In the genomic region with DNA sequence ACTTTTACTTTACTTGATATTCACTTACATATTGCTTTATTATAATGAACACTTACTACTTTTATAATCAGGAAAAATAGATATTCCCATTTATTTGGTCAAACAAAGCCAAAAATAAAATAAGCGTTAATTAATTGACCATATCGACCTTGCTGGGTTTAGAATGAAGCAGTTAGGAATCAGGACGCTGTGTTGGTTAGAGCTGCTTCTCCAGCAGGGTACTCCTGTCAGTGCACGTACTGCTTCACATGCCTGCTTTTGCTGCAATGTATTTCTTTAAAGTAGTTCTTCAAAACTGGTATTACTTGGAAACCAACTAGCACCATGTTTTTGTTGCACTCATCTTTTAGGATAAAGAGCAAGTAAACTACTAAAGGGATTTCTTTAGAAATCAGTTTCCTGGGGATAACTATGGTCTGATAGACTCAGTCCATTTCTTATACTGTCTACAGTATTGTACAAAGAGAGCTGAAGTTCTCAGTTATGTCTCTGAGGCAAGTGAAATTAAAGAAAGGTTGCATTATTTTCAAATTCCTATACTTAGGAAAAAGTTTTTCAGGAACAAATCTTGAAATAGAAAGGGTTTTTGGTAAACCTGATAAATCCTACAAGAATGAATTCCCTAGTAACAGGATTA, we compare ENCODE assay signal across 20 cellular contexts. TPM values are rescaled to one million over a fixed set of nuclear protein-coding genes. Genes with fewer than 3 reads are reported as not detected.
DNase-seq lines count a peak whose midpoint lies in the region; ATAC-seq, FAIRE-seq and TF ChIP-seq lines count a peak whose summit lies in the region.
"Had no signal": no experiment of that assay in that cellular context is flagged by ENCODE, and none has a peak within 500 bp of the region (broad histone marks: within the 10 kb centered on the region; RNA-seq: fewer than 3 reads in every experiment).

No MANE protein-coding gene starts in this region.

- H3K9me3 ChIP-seq in CD4-positive, alpha-beta T cell (ENCODE audit: control insufficient read depth, low read length) = no peaks in the 10 kb centered on the region
- 0 out of 2 replicates have a peak, but pooled peaks cover 2% of the 10 kb centered on the region for H3K9me3 ChIP-seq in K562 (replicated peaks; ENCODE audit: control insufficient read depth, insufficient read depth, low read depth, low read length)

- no peak for TF ChIP-seq CTCF in CD4-positive, alpha-beta T cell (IDR thresholded peaks at IDR 0.05)
- TF ChIP-seq CTCF in K562 (IDR thresholded peaks at IDR 0.05 in 2 of 3, conservative IDR thresholded peaks at IDR 0.05 in 1 of 3; ENCODE audit: insufficient read depth in 2 of 3, low read depth in 1 of 3, low read length in 3 of 3) = no peak

- WGBS in K562 (ENCODE audit: insufficient coverage, low coverage, missing lambda C conversion rate) = 77% methylated on average over 4 of the region's 4 CpGs

- no peak for FAIRE-seq in K562 (lab: Jason Lieb, UNC)
- FAIRE-seq: GM12891, HTR-8/SVneo had no signal

- TF ChIP-seq POLR2A in K562 (conservative IDR thresholded peaks at IDR 0.05) = peak; percentile 27; the same call in 1 of the 2 replicates

- H2AFZ ChIP-seq in K562 (ENCODE audit: low read depth, low read length) = no peak overlapping the region

- peaks cover 77% of the 10 kb centered on the region for H3K79me2 ChIP-seq in K562 (ENCODE audit: control insufficient read depth, insufficient read depth, low read length)

- H3K9me1 ChIP-seq in K562 (ENCODE audit: control insufficient read depth, insufficient read depth, low read length) = no peaks in the 10 kb centered on the region

- no peak for TF ChIP-seq EP300 in K562 (IDR thresholded peaks at IDR 0.05; ENCODE audit: low read length)

- H3K9me3 Mint-ChIP-seq in activated CD4-positive, alpha-beta memory T cell treated with anti-CD3 and anti-CD28 coated beads for 36 hours = no peaks in the 10 kb centered on the region
- H3K9me3 Mint-ChIP-seq in activated CD4-positive, alpha-beta memory T cell treated with anti-CD3 and anti-CD28 coated beads, Interleukin-2, amount 10 ng/mL, durations not matched to agents 7 days and 5 days = no peaks in the 10 kb centered on the region
- H3K9me3 Mint-ChIP-seq in CD4-positive, alpha-beta T cell = no peaks in the 10 kb centered on the region
- no peaks in the 10 kb centered on the region for H3K9me3 Mint-ChIP-seq in T-cell
- H3K9me3 Mint-ChIP-seq: CD14-positive monocyte had no signal

- H3K9ac ChIP-seq in K562 (ENCODE audit: insufficient read depth in 1 of 2, low read depth in 2 of 2, low read length in 2 of 2) = peak overlapping the region in 1 of 2 experiments; percentile 20; a peak in 2 of 4 replicates

- BruUV-seq in K562 (replicated peaks; lab: Mats Ljungman, UMichigan) = no TSS peak

- H4K20me1 ChIP-seq in K562 (replicated peaks; ENCODE audit: control insufficient read depth, insufficient read depth, low read length) = no peaks in the 10 kb centered on the region

- H3K27me3 ChIP-seq in CD4-positive, alpha-beta T cell (ENCODE audit: control insufficient read depth, insufficient read depth, low read length) = no peaks in the 10 kb centered on the region
- no peaks in the 10 kb centered on the region for H3K27me3 ChIP-seq in K562 (ENCODE audit: control insufficient read depth in 2 of 2, insufficient read depth in 2 of 2, low read length in 2 of 2)

- H3K27ac ChIP-seq in CD4-positive, alpha-beta T cell (ENCODE audit: low read depth, low read length) = no peak overlapping the region
- H3K27ac ChIP-seq in K562 (ENCODE audit: extremely low read depth, low read depth, low read length) = 0 out of 3 replicates have a peak overlapping the region, but pooled peaks have one; percentile 19

- H3K27me3 Mint-ChIP-seq in activated CD4-positive, alpha-beta memory T cell treated with anti-CD3 and anti-CD28 coated beads for 36 hours = no peaks in the 10 kb centered on the region
- peaks cover 4% of the 10 kb centered on the region for H3K27me3 Mint-ChIP-seq in activated CD4-positive, alpha-beta memory T cell treated with anti-CD3 and anti-CD28 coated beads, Interleukin-2, amount 10 ng/mL, durations not matched to agents 7 days and 5 days
- H3K27me3 Mint-ChIP-seq in CD4-positive, alpha-beta T cell = no peaks in the 10 kb centered on the region
- H3K27me3 Mint-ChIP-seq in T-cell = no peaks in the 10 kb centered on the region

- in situ Hi-C loops in K562 (cut with MboI) = no loop called here

- peaks cover 3 to 22% of the 10 kb centered on the region in 2 experiments; a peak in 4 of 5 replicates for H3K4me1 ChIP-seq in K562 (replicated peaks in 1 of 2; ENCODE audit: control insufficient read depth in 2 of 2, insufficient read depth in 2 of 2, low read length in 2 of 2)

- ATAC-seq in CD4-positive, alpha-beta T cell (ENCODE audit: poor library complexity) = peak; percentile 43
- ATAC-seq in T-cell (replicated peaks in 1 of 4) (peak in 1 of 4 experiments; percentile 55), K562 (peak; percentile 34), GM21786 (IDR thresholded peaks at IDR 0.05; ENCODE audit: unreplicated experiment) (no peak)
- ATAC-seq: HCT116 had no signal

- DNase-seq in activated CD4-positive, alpha-beta memory T cell treated with anti-CD3 and anti-CD28 coated beads for 36 hours = no peak
- DNase-seq in activated CD4-positive, alpha-beta memory T cell treated with anti-CD3 and anti-CD28 coated beads, Interleukin-2, amount 10 ng/mL, durations not matched to agents 7 days and 5 days = no peak
- no peak for DNase-seq in CD4-positive, alpha-beta T cell
- DNase-seq in T-cell (no peak), K562 (ENCODE audit: extremely low read depth in 1 of 4, low spot score in 3 of 4) (no peak), GDM1 (lab: John Stamatoyannopoulos, UW) (no peak)
- DNase-seq: DMS79; NCI-H1048; NCI-H146; NCI-H226; NCI-H526; NK-92 treated with Interleukin-12 subunit alpha and Interleukin-12 subunit beta, amount 100 ng/mL, for 24 hours had no signal

- CTCF ChIA-PET in activated CD4-positive, alpha-beta memory T cell treated with anti-CD3 and anti-CD28 coated beads for 36 hours (lab: Charles Lee) = interaction anchor here (2.1 kb wide), 2 partner anchors 25 to 106 kb away, joined by 6 to 10 read pairs; no protein-coding TSS in a partner anchor
- CTCF ChIA-PET in activated CD4-positive, alpha-beta memory T cell treated with anti-CD3 and anti-CD28 coated beads, Interleukin-2, amount 10 ng/mL, durations not matched to agents 7 days and 5 days (lab: Charles Lee) = interaction anchor here (1.6 to 1.7 kb wide), 3 partner anchors 13 to 78 kb away, joined by 3 to 6 read pairs (median 4); no protein-coding TSS in a partner anchor
- CTCF ChIA-PET in CD4-positive, alpha-beta T cell (lab: Charles Lee) = interaction anchor here (0.9 to 2.0 kb wide), 4 partner anchors 11 to 117 kb away, joined by 3 to 5 read pairs (median 4); a partner anchor contains a TSS
- CTCF ChIA-PET in T-cell (lab: Charles Lee) = interaction anchor here in 1 of 2 donors (0.5 to 1.2 kb wide), 2 partner anchors 95 to 106 kb away, joined by 3 read pairs; no protein-coding TSS in a partner anchor
- CTCF ChIA-PET in K562 (lab: Yijun Ruan, JAX; ENCODE audit: low intra/inter-chr PET ratio) = no interaction called here

- H3K4me3 ChIP-seq in K562 = peak overlapping the region; percentile 7; the same call in 1 of the 2 replicates

- intact Hi-C loops in activated CD4-positive, alpha-beta memory T cell treated with anti-CD3 and anti-CD28 coated beads for 36 hours (cut with micrococcal nuclease) = loop anchor here (10.0 kb wide), 1 partner anchor 866 kb away; a partner anchor contains a TSS
- intact Hi-C loops in CD4-positive, alpha-beta T cell (cut with DNase I, micrococcal nuclease) = no loop called here
- intact Hi-C loops in K562 (cut with micrococcal nuclease) = no loop called here

- no peaks in the 10 kb centered on the region for H3K36me3 Mint-ChIP-seq in activated CD4-positive, alpha-beta memory T cell treated with anti-CD3 and anti-CD28 coated beads for 36 hours
- no peaks in the 10 kb centered on the region for H3K36me3 Mint-ChIP-seq in activated CD4-positive, alpha-beta memory T cell treated with anti-CD3 and anti-CD28 coated beads, Interleukin-2, amount 10 ng/mL, durations not matched to agents 7 days and 5 days (ENCODE audit: low read depth)
- H3K36me3 Mint-ChIP-seq in CD4-positive, alpha-beta T cell (ENCODE audit: low read depth) = no peaks in the 10 kb centered on the region
- H3K36me3 Mint-ChIP-seq in T-cell = no peaks in the 10 kb centered on the region
- H3K36me3 Mint-ChIP-seq: CD14-positive monocyte had no signal

- no peak for TF ChIP-seq RAD21 in K562 (CRISPR knock-in tag; conservative IDR thresholded peaks at IDR 0.05 in 1 of 2, IDR thresholded peaks at IDR 0.05 in 1 of 2)

- peak overlapping the region; percentile 16 for H3K4me3 Mint-ChIP-seq in activated CD4-positive, alpha-beta memory T cell treated with anti-CD3 and anti-CD28 coated beads for 36 hours
- H3K4me3 Mint-ChIP-seq in activated CD4-positive, alpha-beta memory T cell treated with anti-CD3 and anti-CD28 coated beads, Interleukin-2, amount 10 ng/mL, durations not matched to agents 7 days and 5 days = no peak overlapping the region
- peak overlapping the region; percentile 74 for H3K4me3 Mint-ChIP-seq in CD4-positive, alpha-beta T cell
- H3K4me3 Mint-ChIP-seq in T-cell = peak overlapping the region; percentile 37 to 59 (median 55)
- H3K4me3 Mint-ChIP-seq: CD14-positive monocyte had no signal

- peaks cover 81% of the 10 kb centered on the region for H3K36me3 ChIP-seq in K562 (ENCODE audit: control insufficient read depth, insufficient read depth, low read length)

- H3K4me1 Mint-ChIP-seq in activated CD4-positive, alpha-beta memory T cell treated with anti-CD3 and anti-CD28 coated beads for 36 hours (ENCODE audit: low read depth) = peaks cover 37% of the 10 kb centered on the region
- peaks cover 24% of the 10 kb centered on the region for H3K4me1 Mint-ChIP-seq in activated CD4-positive, alpha-beta memory T cell treated with anti-CD3 and anti-CD28 coated beads, Interleukin-2, amount 10 ng/mL, durations not matched to agents 7 days and 5 days
- peaks cover 61% of the 10 kb centered on the region for H3K4me1 Mint-ChIP-seq in CD4-positive, alpha-beta T cell (ENCODE audit: low read depth)
- H3K4me1 Mint-ChIP-seq in T-cell = peaks cover 44 to 48% (median 47%) of the 10 kb centered on the region in 3 donors

- H3K4me2 ChIP-seq in K562 (ENCODE audit: insufficient read depth, low read length) = peak overlapping the region; percentile 73

- H3K27ac Mint-ChIP-seq in activated CD4-positive, alpha-beta memory T cell treated with anti-CD3 and anti-CD28 coated beads for 36 hours = no peak overlapping the region
- H3K27ac Mint-ChIP-seq in activated CD4-positive, alpha-beta memory T cell treated with anti-CD3 and anti-CD28 coated beads, Interleukin-2, amount 10 ng/mL, durations not matched to agents 7 days and 5 days = no peak overlapping the region
- peak overlapping the region; percentile 86 for H3K27ac Mint-ChIP-seq in CD4-positive, alpha-beta T cell
- H3K27ac Mint-ChIP-seq in T-cell = peak overlapping the region; percentile 72 to 97

- POLR2A ChIA-PET in activated CD4-positive, alpha-beta memory T cell treated with anti-CD3 and anti-CD28 coated beads for 36 hours (lab: Charles Lee) = no interaction called here
- POLR2A ChIA-PET in activated CD4-positive, alpha-beta memory T cell treated with anti-CD3 and anti-CD28 coated beads, Interleukin-2, amount 10 ng/mL, durations not matched to agents 7 days and 5 days (lab: Charles Lee) = interaction anchor here (1.6 to 1.7 kb wide), 2 partner anchors 14 to 54 kb away, joined by 4 to 9 read pairs; a partner anchor contains a TSS
- POLR2A ChIA-PET in CD4-positive, alpha-beta T cell (lab: Charles Lee) = interaction anchor here (1.2 to 3.6 kb wide), 5 partner anchors 10 to 232 kb away, joined by 3 to 17 read pairs (median 4); a partner anchor contains a TSS
- POLR2A ChIA-PET in T-cell (lab: Charles Lee) = interaction anchor here in 1 of 2 donors (0.6 to 0.7 kb wide), 2 partner anchors 34 to 257 kb away, joined by 3 read pairs; no protein-coding TSS in a partner anchor
- POLR2A ChIA-PET in K562 (lab: Yijun Ruan, JAX) = interaction anchor here (0.7 to 1.9 kb wide), 4 partner anchors 14 to 998 kb away, joined by 3 to 8 read pairs (median 4); no protein-coding TSS in a partner anchor

RNA-seq across cellular contexts. Expression of a gene that starts 6.8 kb away (rescaled TPM):
- total RNA-seq in activated CD4-positive, alpha-beta memory T cell treated with anti-CD3 and anti-CD28 coated beads for 36 hours = 10 to 100 TPM; 13.3 to 13.4 TPM
- total RNA-seq in activated CD4-positive, alpha-beta memory T cell treated with anti-CD3 and anti-CD28 coated beads, Interleukin-2, amount 10 ng/mL, durations not matched to agents 7 days and 5 days = 10 to 100 TPM; 25.4 to 27.4 TPM
- 10 to 100 TPM; 42.8 to 45.8 TPM for total RNA-seq in CD4-positive, alpha-beta T cell
- total RNA-seq in T-cell = 10 to 100 TPM; 38.8 to 47.4 (median 44.7) TPM
- 9.3 and 20.1 TPM in 2 replicates for total RNA-seq in K562 (2011; cell fraction: chromatin; rRNA removed; ENCODE audit: low replicate concordance)
- total RNA-seq in K562 (2011; cell fraction: nucleolus; rRNA removed) = 6.6 and 6.7 TPM in 2 replicates
- 8.8 and 9.2 TPM in 2 replicates for total RNA-seq in K562 (2011; cell fraction: nucleoplasm; rRNA removed)
- total RNA-seq in K562 (2014; rRNA removed) = 16.2 and 16.7 TPM in 2 replicates
- total RNA-seq in K562 (2014; rRNA removed; fragmentation: Illumina TruSeq; extraction: Trizol) = 16.2 and 18.4 TPM in 2 replicates
- 22.4 and 22.9 TPM in 2 replicates for total RNA-seq in K562 (2015; rRNA removed; fragmentation: Illumina TruSeq; extraction: Trizol)
- total RNA-seq in K562 (2021) = 12.2 and 12.5 TPM in 2 replicates
- 14.2 and 16.3 TPM in 2 replicates for polyA plus RNA-seq in K562 (2011; rRNA removed)
- 8.2 and 12.4 TPM in 2 replicates for polyA plus RNA-seq in K562 (2011; cell fraction: cytosol; rRNA removed)
- polyA plus RNA-seq in K562 (2011; cell fraction: nucleus; rRNA removed) = 10.3 and 14.4 TPM in 2 replicates
- 8.9 and 10.4 TPM in 2 replicates for polyA plus RNA-seq in K562 (2012)
- polyA plus RNA-seq in K562 (2014; fragmentation: Illumina TruSeq; extraction: Trizol) = 17.2 and 20.0 TPM in 2 replicates
- 10 to 100 TPM in 1 of 2 experiments, 1 to 10 TPM in 1; 5.6 to 12.8 TPM for polyA plus RNA-seq in K562 (2014; fragmentation: Nextera tagmentation; extraction: Ambion mirVana)
- 17.2 and 18.4 TPM in 2 replicates for polyA plus RNA-seq in K562 (2014; rRNA removed)
- 23.2 and 23.8 TPM in 2 replicates for polyA minus RNA-seq in K562 (2011; rRNA and poly(A)+ RNA removed)
- 5.8 and 8.6 TPM in 2 replicates for polyA minus RNA-seq in K562 (2011; cell fraction: cytosol; rRNA and poly(A)+ RNA removed)
- 5.1 and 8.1 TPM in 2 replicates for polyA minus RNA-seq in K562 (2011; cell fraction: nucleus; rRNA and poly(A)+ RNA removed)

RNA-seq across cellular contexts. Expression of a gene that starts 8.9 kb away (rescaled TPM):
- under 1 TPM; 0.69 to 0.99 TPM for total RNA-seq in activated CD4-positive, alpha-beta memory T cell treated with anti-CD3 and anti-CD28 coated beads for 36 hours
- under 1 TPM; 0.53 to 0.83 TPM for total RNA-seq in activated CD4-positive, alpha-beta memory T cell treated with anti-CD3 and anti-CD28 coated beads, Interleukin-2, amount 10 ng/mL, durations not matched to agents 7 days and 5 days
- under 1 TPM; 0.30 to 0.34 TPM for total RNA-seq in CD4-positive, alpha-beta T cell
- total RNA-seq in T-cell = 1 to 10 TPM; 1.3 to 3.7 (median 1.7) TPM
- 11.3 and 87.8 TPM in 2 replicates for total RNA-seq in K562 (2011; cell fraction: chromatin; rRNA removed; ENCODE audit: low replicate concordance)
- 10.7 and 21.2 TPM in 2 replicates for total RNA-seq in K562 (2011; cell fraction: nucleolus; rRNA removed)
- 28.6 and 33.8 TPM in 2 replicates for total RNA-seq in K562 (2011; cell fraction: nucleoplasm; rRNA removed)
- total RNA-seq in K562 (2014; rRNA removed) = 107 and 116 TPM in 2 replicates
- 182 and 209 TPM in 2 replicates for total RNA-seq in K562 (2014; rRNA removed; fragmentation: Illumina TruSeq; extraction: Trizol)
- total RNA-seq in K562 (2015; rRNA removed; fragmentation: Illumina TruSeq; extraction: Trizol) = 54.3 and 56.3 TPM in 2 replicates
- 101 and 104 TPM in 2 replicates for total RNA-seq in K562 (2021)
- polyA plus RNA-seq in K562 (2011; rRNA removed) = 104 and 197 TPM in 2 replicates
- polyA plus RNA-seq in K562 (2011; cell fraction: cytosol; rRNA removed) = 25.0 and 35.1 TPM in 2 replicates
- 20.7 and 23.5 TPM in 2 replicates for polyA plus RNA-seq in K562 (2011; cell fraction: nucleus; rRNA removed)
- 22.3 and 42.9 TPM in 2 replicates for polyA plus RNA-seq in K562 (2012)
- polyA plus RNA-seq in K562 (2014; fragmentation: Illumina TruSeq; extraction: Trizol) = 183 and 258 TPM in 2 replicates
- polyA plus RNA-seq in K562 (2014; fragmentation: Nextera tagmentation; extraction: Ambion mirVana) = 100 to 1,000 TPM; 110 to 156 TPM
- polyA plus RNA-seq in K562 (2014; rRNA removed) = 124 and 137 TPM in 2 replicates
- 106 and 117 TPM in 2 replicates for polyA minus RNA-seq in K562 (2011; rRNA and poly(A)+ RNA removed)
- 22.3 and 41.9 TPM in 2 replicates for polyA minus RNA-seq in K562 (2011; cell fraction: cytosol; rRNA and poly(A)+ RNA removed)
- polyA minus RNA-seq in K562 (2011; cell fraction: nucleus; rRNA and poly(A)+ RNA removed) = 10.1 and 16.6 TPM in 2 replicates
- total RNA-seq: A673, G401, M059J had no signal

RNA-seq across cellular contexts. Expression of a gene that starts 54.1 kb away (rescaled TPM):
- 100 to 1,000 TPM; 352 to 358 TPM for total RNA-seq in activated CD4-positive, alpha-beta memory T cell treated with anti-CD3 and anti-CD28 coated beads for 36 hours
- total RNA-seq in activated CD4-positive, alpha-beta memory T cell treated with anti-CD3 and anti-CD28 coated beads, Interleukin-2, amount 10 ng/mL, durations not matched to agents 7 days and 5 days = 100 to 1,000 TPM; 317 to 335 TPM
- total RNA-seq in CD4-positive, alpha-beta T cell = 100 to 1,000 TPM; 178 to 192 TPM
- total RNA-seq in T-cell (100 to 1,000 TPM; 151 to 201 (median 172) TPM), K562 (2014; rRNA removed) (90.3 and 90.7 TPM in 2 replicates), K562 (2014; rRNA removed; fragmentation: Illumina TruSeq; extraction: Trizol) (80.3 and 96.1 TPM in 2 replicates), K562 (2015; rRNA removed; fragmentation: Illumina TruSeq; extraction: Trizol) (68.9 and 78.4 TPM in 2 replicates), K562 (2021) (384 and 454 TPM in 2 replicates)
- 103 and 181 TPM in 2 replicates for total RNA-seq in K562 (2011; cell fraction: chromatin; rRNA removed; ENCODE audit: low replicate concordance)
- 53.9 and 79.2 TPM in 2 replicates for total RNA-seq in K562 (2011; cell fraction: nucleolus; rRNA removed)
- total RNA-seq in K562 (2011; cell fraction: nucleoplasm; rRNA removed) = 96.2 and 106 TPM in 2 replicates
- polyA plus RNA-seq in K562 (2011; rRNA removed) (135 and 147 TPM in 2 replicates), K562 (2014; fragmentation: Illumina TruSeq; extraction: Trizol) (711 and 815 TPM in 2 replicates), K562 (2014; fragmentation: Nextera tagmentation; extraction: Ambion mirVana) (100 to 1,000 TPM in 1 of 2 experiments, 10 to 100 TPM in 1; 87.2 to 141 TPM), K562 (2014; rRNA removed) (331 and 380 TPM in 2 replicates)
- polyA plus RNA-seq in K562 (2011; cell fraction: cytosol; rRNA removed) = 19.4 and 46.5 TPM in 2 replicates
- 41.5 and 53.7 TPM in 2 replicates for polyA plus RNA-seq in K562 (2011; cell fraction: nucleus; rRNA removed)
- polyA plus RNA-seq in K562 (2012) = 595 and 725 TPM in 2 replicates
- polyA minus RNA-seq in K562 (2011; rRNA and poly(A)+ RNA removed) = 117 and 146 TPM in 2 replicates
- 105 and 106 TPM in 2 replicates for polyA minus RNA-seq in K562 (2011; cell fraction: cytosol; rRNA and poly(A)+ RNA removed)
- 31.2 and 52.8 TPM in 2 replicates for polyA minus RNA-seq in K562 (2011; cell fraction: nucleus; rRNA and poly(A)+ RNA removed)

Comparison
In these comparisons a context has a peak if more than half of its experiments do, and no peak if none do; other contexts are left out.
1. H3K27ac Mint-ChIP-seq: peak in CD4-positive, alpha-beta T cell (single experiment) and T-cell (2 of 2); none in activated CD4-positive, alpha-beta memory T cell treated with anti-CD3 and anti-CD28 coated beads for 36 hours (single experiment) and activated CD4-positive, alpha-beta memory T cell treated with anti-CD3 and anti-CD28 coated beads, Interleukin-2, amount 10 ng/mL, durations not matched to agents 7 days and 5 days (single experiment).